ENCODE assay signal across 17 cellular contexts in the genomic region with DNA sequence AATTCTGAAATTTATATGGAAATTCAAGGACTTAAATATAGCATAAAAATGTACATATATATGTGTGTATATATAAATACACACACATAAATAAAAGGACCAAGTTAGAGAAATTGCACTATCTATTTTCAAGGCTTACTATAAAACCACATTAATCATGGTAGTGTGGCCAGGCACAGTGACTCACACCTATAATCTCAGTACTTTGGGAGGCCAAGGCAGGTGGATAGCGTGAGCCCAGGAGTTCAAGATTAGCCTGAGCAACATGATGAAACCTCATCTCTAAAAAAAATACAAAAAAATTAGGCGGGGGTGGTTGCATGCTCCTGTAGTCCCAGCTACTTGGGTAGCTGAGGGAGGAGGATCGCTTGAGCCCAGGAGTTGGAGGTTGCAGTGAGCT.
"Had no signal": no experiment of that assay in that cellular context is flagged by ENCODE, and none has a peak within 500 bp of the region (broad histone marks: within the 10 kb centered on the region; RNA-seq: fewer than 3 reads in every experiment).

No MANE protein-coding gene starts in this region.

- DNase-seq: dermis blood vessel endothelial cell; esophagus squamous epithelium; foreskin melanocyte; head of caudate nucleus; hippocampal formation; left colon; mucosa of descending colon; natural killer cell; posterior cingulate gyrus; sigmoid colon; small intestine; stimulated activated CD4-positive, alpha-beta T cell treated with anti-CD3 and anti-CD28 coated beads, Interleukin-12 subunit alpha, Interleukin-12 subunit beta, amount 100 ng/mL, for 4 hours; stimulated activated naive CD4-positive, alpha-beta T cell; stomach; substantia nigra; transverse colon had no signal

- H3K27ac ChIP-seq: esophagus squamous epithelium, sigmoid colon, stomach, thoracic aorta, transverse colon had no signal

- H3K9me3 ChIP-seq: esophagus squamous epithelium, mucosa of descending colon, thoracic aorta, transverse colon had no signal

- H3K36me3 ChIP-seq: esophagus squamous epithelium, sigmoid colon, stomach, thoracic aorta, transverse colon had no signal

- H3K4me3 ChIP-seq: esophagus squamous epithelium, mucosa of descending colon, sigmoid colon, stomach, thoracic aorta, transverse colon had no signal

- H3K4me1 ChIP-seq: esophagus squamous epithelium, sigmoid colon, stomach, transverse colon had no signal

- H3K27me3 ChIP-seq: esophagus squamous epithelium, sigmoid colon, stomach, transverse colon had no signal

- ATAC-seq: left colon, mucosa of descending colon, natural killer cell had no signal
